Comparison of ENCODE assay signal across 9 cellular contexts in genomic region chr5:79613571-79613970, GRCh38. TPM values are rescaled to one million over a fixed set of nuclear protein-coding genes. Genes with fewer than 3 reads are reported as not detected.
A peak's percentile ranks its signal among the peaks of the same experiment; 100 is the strongest.
DNase-seq lines count a peak whose midpoint lies in the region; ATAC-seq, FAIRE-seq and TF ChIP-seq lines count a peak whose summit lies in the region.
"Had no signal": no experiment of that assay in that cellular context is flagged by ENCODE, and none has a peak within 500 bp of the region (broad histone marks: within the 10 kb centered on the region; RNA-seq: fewer than 3 reads in every experiment).

No MANE protein-coding gene starts in this region.

- peaks cover 17% of the 10 kb centered on the region for H3K9me3 ChIP-seq in A673 (ENCODE audit: low read depth, low read length, poor library complexity, severe bottlenecking)
- peaks cover 6% of the 10 kb centered on the region; the same call in 1 of the 2 replicates for H3K9me3 ChIP-seq in HUES6 (ENCODE audit: control insufficient read depth, insufficient read depth, low read depth, low read length)
- H3K9me3 ChIP-seq in mammary epithelial cell (replicated peaks; ENCODE audit: insufficient read depth, low read length), result peaks cover 3% of the 10 kb centered on the region
- H3K9me3 ChIP-seq in muscle layer of colon (ENCODE audit: low read length), result no peaks in the 10 kb centered on the region

- TF ChIP-seq CTCF in A673 (conservative IDR thresholded peaks at IDR 0.05; ENCODE audit: low read depth, low read length), result no peak
- TF ChIP-seq CTCF in mammary epithelial cell (conservative IDR thresholded peaks at IDR 0.05 in 1 of 2, IDR thresholded peaks at IDR 0.05 in 1 of 2; ENCODE audit: extremely low read depth in 1 of 2, insufficient read depth in 1 of 2, low read depth in 1 of 2, low read length in 2 of 2), result no peak

- H3K36me3 ChIP-seq in A673 (ENCODE audit: insufficient read depth, low read length, poor library complexity, severe bottlenecking) (peaks cover 21% of the 10 kb centered on the region), HUES6 (ENCODE audit: control insufficient read depth, insufficient read depth, low read length) (peaks cover 25% of the 10 kb centered on the region; the same call in 1 of the 2 replicates), mammary epithelial cell (ENCODE audit: insufficient read depth, low read length) (peaks cover 2% of the 10 kb centered on the region), muscle layer of colon (ENCODE audit: insufficient read depth, low read length) (peaks cover 10% of the 10 kb centered on the region)

- peaks cover 59% of the 10 kb centered on the region for H3K79me2 ChIP-seq in mammary epithelial cell (ENCODE audit: insufficient read depth, low read length)

- WGBS in mammary epithelial cell (ENCODE audit: low coverage, missing lambda C conversion rate), result 7% methylated on average over 3 of the region's 3 CpGs

- peaks cover 7% of the 10 kb centered on the region for H3K4me1 ChIP-seq in A673 (ENCODE audit: insufficient read depth, low read length, poor library complexity, severe bottlenecking)
- 0 out of 2 replicates have a peak, but pooled peaks cover 3% of the 10 kb centered on the region for H3K4me1 ChIP-seq in HUES6 (ENCODE audit: control insufficient read depth, insufficient read depth, low read length)
- no peaks in the 10 kb centered on the region for H3K4me1 ChIP-seq in mammary epithelial cell (ENCODE audit: insufficient read depth, low read length)
- H3K4me1 ChIP-seq in muscle layer of colon (ENCODE audit: insufficient read depth, low read length), result peaks cover 13% of the 10 kb centered on the region

- H3K9ac ChIP-seq in HUES6 (ENCODE audit: low read length), result peak overlapping the region; percentile 79
- H3K9ac ChIP-seq in mammary epithelial cell (ENCODE audit: insufficient read depth, low read length), result peak overlapping the region; percentile 98
- peak overlapping the region; percentile 96 for H3K9ac ChIP-seq in muscle layer of colon (ENCODE audit: low read length)

- H3K27me3 ChIP-seq in A673 (replicated peaks; ENCODE audit: insufficient read depth, low read depth, low read length, poor library complexity) (no peaks in the 10 kb centered on the region), HUES6 (ENCODE audit: control insufficient read depth, insufficient read depth, low read length) (no peaks in the 10 kb centered on the region), mammary epithelial cell (ENCODE audit: insufficient read depth, low read length) (no peaks in the 10 kb centered on the region), muscle layer of colon (ENCODE audit: control insufficient read depth in 1 of 2, insufficient read depth in 2 of 2, low read length in 2 of 2) (no peaks in the 10 kb centered on the region)

- no peak overlapping the region for H2AFZ ChIP-seq in mammary epithelial cell (ENCODE audit: low read depth, low read length)

- dilution Hi-C loops in mammary epithelial cell (cut with HindIII; ENCODE audit: low sequenced_read_pairs), result no loop called here

- intact Hi-C loops in A673 (cut with micrococcal nuclease; ENCODE audit: unreplicated experiment), result no loop called here
- intact Hi-C loops in mammary epithelial cell (cut with micrococcal nuclease), result loop anchor here (2.0 kb wide), 1 partner anchor 101 kb away; no protein-coding TSS in a partner anchor

- no peak for ATAC-seq in GM21723 (IDR thresholded peaks at IDR 0.05; ENCODE audit: unreplicated experiment)

- POLR2A ChIA-PET in A673 (lab: Charles Lee; ENCODE audit: low non-redundant PET), result no interaction called here

- in situ Hi-C loops in mammary epithelial cell (cut with MboI; ENCODE audit: low sequenced_read_pairs in 2 of 2), result no loop called here

- peak overlapping the region; percentile 92 for H3K4me3 ChIP-seq in A673 (ENCODE audit: low read depth, low read length, poor library complexity, severe bottlenecking)
- H3K4me3 ChIP-seq in HUES6 (ENCODE audit: low read depth, low read length), result peak overlapping the region; percentile 83
- H3K4me3 ChIP-seq in mammary epithelial cell (replicated peaks in 1 of 3; ENCODE audit: insufficient read depth in 1 of 3, low read depth in 2 of 3, low read length in 3 of 3), result peak overlapping the region; percentile 83 to 91 (median 85)
- peak overlapping the region; percentile 94 to 97 for H3K4me3 ChIP-seq in muscle layer of colon (ENCODE audit: low read depth in 1 of 2, low read length in 2 of 2)

- no peak for DNase-seq in A673 (ENCODE audit: low spot score)
- DNase-seq in mammary epithelial cell, result no peak
- DNase-seq in iPS-NIHi11 (ENCODE audit: low spot score), result no peak
- no peak for DNase-seq in NCI-H345 treated with DMSO at 0.1 percent for 48 hours (lab: John Stamatoyannopoulos, UW; ENCODE audit: unreplicated experiment)
- DNase-seq in GM12892 (ENCODE audit: insufficient read length), result no peak
- DNase-seq: SIG-M5 had no signal

- TF ChIP-seq POLR2A in GM12892 (IDR thresholded peaks at IDR 0.05; ENCODE audit: low read depth, low read length), result no peak

- CTCF ChIA-PET in A673 (lab: Charles Lee), result no interaction called here
- CTCF ChIA-PET in mammary epithelial cell (lab: Charles Lee; ENCODE audit: low non-redundant PET), result no interaction called here

- peak overlapping the region; percentile 95 for H3K27ac ChIP-seq in A673 (ENCODE audit: low read depth, low read length, poor library complexity, severe bottlenecking)
- H3K27ac ChIP-seq in HUES6 (ENCODE audit: low read depth, low read length), result no peak overlapping the region
- peak overlapping the region; percentile 87 for H3K27ac ChIP-seq in mammary epithelial cell (ENCODE audit: insufficient read depth, low read depth, low read length)
- peak overlapping the region; percentile 50 for H3K27ac ChIP-seq in muscle layer of colon (ENCODE audit: low read depth, low read length)

- no peaks in the 10 kb centered on the region for H4K20me1 ChIP-seq in mammary epithelial cell (ENCODE audit: insufficient read depth, low read length)

- no peak for FAIRE-seq in GM12892 (lab: Jason Lieb, UNC)

- BruUV-seq in A673 (replicated peaks; lab: Mats Ljungman, UMichigan) (no TSS peak), mammary epithelial cell (replicated peaks; lab: Mats Ljungman, UMichigan) (no TSS peak)

- H3K4me2 ChIP-seq in mammary epithelial cell (ENCODE audit: insufficient read depth, low read depth, low read length), result peak overlapping the region; percentile 90

RNA-seq across cellular contexts. Expression of gene TENT2, which starts 1.3 kb away (rescaled TPM):
- total RNA-seq in A673 (2021) (56.3 and 59.6 TPM in 2 replicates), mammary epithelial cell (10 to 100 TPM; 45.8 to 62.6 TPM)
- polyA plus RNA-seq in mammary epithelial cell, result 21.9 TPM
- polyA minus RNA-seq in mammary epithelial cell, result 34.9 TPM
- 48.6 TPM for polyA plus RNA-seq in GM12892 (2012; ENCODE audit: missing spikeins)
